Comparison of ENCODE assay signal across 30 cellular contexts in genomic region chr17:36714789-36715188, GRCh38.
"Had no signal": no experiment of that assay in that cellular context is flagged by ENCODE, and none has a peak within 500 bp of the region (broad histone marks: within the 10 kb centered on the region; RNA-seq: fewer than 3 reads in every experiment).

No MANE protein-coding gene starts in this region.

- H3K36me3 ChIP-seq: neural progenitor cell, ovary, spleen, suprapubic skin, tibial artery, transverse colon, upper lobe of right lung, uterus had no signal

- H3K4me3 Mint-ChIP-seq: naive thymus-derived CD8-positive, alpha-beta T cell; nephron; neural progenitor cell; stimulated activated memory B cell treated with anti-CD40 and anti-IgM and Interleukin-4, amounts not matched to agents 10 μg/mL and 1 μg/mL and 100 μg/mL, for 72 hours; stimulated activated naive CD8-positive, alpha-beta T cell treated with anti-CD3 and anti-CD28 coated beads, Interleukin-15, amount 100 ng/mL, for 72 hours; type B pancreatic cell had no signal

- H3K27me3 Mint-ChIP-seq: progenitor cell of endocrine pancreas had no signal

- H3K9me3 Mint-ChIP-seq: naive thymus-derived CD8-positive, alpha-beta T cell; nephron; neural progenitor cell; stimulated activated naive CD8-positive, alpha-beta T cell treated with anti-CD3 and anti-CD28 coated beads, Interleukin-15, amount 100 ng/mL, for 72 hours; type B pancreatic cell had no signal

- H3K4me1 Mint-ChIP-seq: nephron; stimulated activated naive CD8-positive, alpha-beta T cell treated with anti-CD3 and anti-CD28 coated beads, Interleukin-15, amount 100 ng/mL, for 72 hours had no signal

- ATAC-seq: naive thymus-derived CD8-positive, alpha-beta T cell; psoas muscle; right cardiac atrium; sciatic nerve; stimulated activated memory B cell treated with anti-CD40 and anti-IgM and Interleukin-4, amounts not matched to agents 10 μg/mL and 1 μg/mL and 100 μg/mL, for 72 hours; stimulated activated naive CD8-positive, alpha-beta T cell treated with anti-CD3 and anti-CD28 coated beads, Interleukin-15, amount 100 ng/mL, for 72 hours; stimulated activated naive CD8-positive, alpha-beta T cell treated with anti-CD3 and anti-CD28 coated beads, Interleukin-15, Interleukin-2, amounts not matched to agents 100 U/mL and 50 U/mL, for 24 hours; upper lobe of right lung had no signal

- H3K27ac ChIP-seq: neural progenitor cell, ovary, parathyroid adenoma, psoas muscle, skin epidermis, spleen, suprapubic skin, testis, tibial artery, transverse colon, upper lobe of right lung, uterus had no signal

- H3K27me3 ChIP-seq: neural progenitor cell, ovary, testis, uterus had no signal

- H2AFZ ChIP-seq: neural progenitor cell, parathyroid adenoma had no signal

- H3K9me3 ChIP-seq: ovary, psoas muscle, spleen, suprapubic skin, testis, tibial artery, transverse colon, upper lobe of right lung, uterus had no signal

- H3K79me2 ChIP-seq: parathyroid adenoma had no signal

- H3K4me2 ChIP-seq: neural progenitor cell, smooth muscle cell had no signal

- DNase-seq: naive thymus-derived CD8-positive, alpha-beta T cell; occipital lobe; ovary; psoas muscle; right cardiac atrium; spleen; stimulated activated CD4-positive, alpha-beta T cell treated with anti-CD3 and anti-CD28 coated beads, Interleukin-12 subunit alpha, Interleukin-12 subunit beta, amount 100 ng/mL, for 4 hours; stimulated activated CD4-positive, alpha-beta T cell treated with anti-CD3 and anti-CD28 coated beads, Interleukin-1b, Interleukin-23, amount 100 ng/mL, for 48 hours; stimulated activated CD4-positive, alpha-beta T cell treated with anti-CD3 and anti-CD28 coated beads, Interleukin-4, amount 100 ng/mL, for 1 hour; stimulated activated CD4-positive, alpha-beta T cell treated with anti-CD3 and anti-CD28 coated beads, Interleukin-4, amount 100 ng/mL, for 4 hours; stimulated activated CD8-positive, alpha-beta memory T cell treated with anti-CD3 and anti-CD28 coated beads, Interleukin-4, amount 100 ng/mL, for 48 hours; stimulated activated naive CD4-positive, alpha-beta T cell; stimulated activated naive CD8-positive, alpha-beta T cell treated with anti-CD3 and anti-CD28 coated beads, Interleukin-15, amount 100 ng/mL, for 72 hours; stimulated activated naive CD8-positive, alpha-beta T cell treated with anti-CD3 and anti-CD28 coated beads, Interleukin-15, Interleukin-2, amounts not matched to agents 100 U/mL and 50 U/mL, for 24 hours; substantia nigra; testis; tibial artery; transverse colon; upper lobe of right lung; uterus had no signal

- H3K4me1 ChIP-seq: neural progenitor cell, psoas muscle, spleen, suprapubic skin, testis, tibial artery, transverse colon, upper lobe of right lung, uterus had no signal

- H3K27ac Mint-ChIP-seq: naive thymus-derived CD8-positive, alpha-beta T cell; nephron; neural progenitor cell; progenitor cell of endocrine pancreas; stimulated activated memory B cell treated with anti-CD40 and anti-IgM and Interleukin-4, amounts not matched to agents 10 μg/mL and 1 μg/mL and 100 μg/mL, for 72 hours; type B pancreatic cell had no signal

- H3K4me3 ChIP-seq: neural progenitor cell, ovary, psoas muscle, skin epidermis, smooth muscle cell, spleen, suprapubic skin, testis, tibial artery, transverse colon, upper lobe of right lung, uterus had no signal

- H3K36me3 Mint-ChIP-seq: neural progenitor cell; stimulated activated memory B cell treated with anti-CD40 and anti-IgM and Interleukin-4, amounts not matched to agents 10 μg/mL and 1 μg/mL and 100 μg/mL, for 72 hours; type B pancreatic cell had no signal
